14 cellular contexts compared by ENCODE assay signal in genomic region chr17:10118788-10119130, GRCh38.
DNase-seq lines count a peak whose midpoint lies in the region; ATAC-seq and TF ChIP-seq lines count a peak whose summit lies in the region.
"Had no signal": no experiment of that assay in that cellular context is flagged by ENCODE, and none has a peak within 500 bp of the region (broad histone marks: within the 10 kb centered on the region; RNA-seq: fewer than 3 reads in every experiment).

No MANE protein-coding gene starts in this region.

- peaks cover 71% of the 10 kb centered on the region for H3K4me1 Mint-ChIP-seq in activated CD4-positive, alpha-beta T cell treated with anti-CD3 and anti-CD28 coated beads, Interleukin-2, amount 10 ng/mL, durations not matched to agents 7 days and 5 days
- peaks cover 68% of the 10 kb centered on the region for H3K4me1 Mint-ChIP-seq in stimulated activated naive CD8-positive, alpha-beta T cell treated with anti-CD3 and anti-CD28 coated beads, Interleukin-15, amount 100 ng/mL, for 72 hours
- H3K4me1 Mint-ChIP-seq in activated T-helper 17 cell treated with anti-CD3 and anti-CD28 coated beads, Interleukin-2, amount 50 U/mL, for 72 hours, result peaks cover 8% of the 10 kb centered on the region

- no peak overlapping the region for H3K4me3 Mint-ChIP-seq in activated CD4-positive, alpha-beta T cell treated with anti-CD3 and anti-CD28 coated beads, Interleukin-2, amount 10 ng/mL, durations not matched to agents 7 days and 5 days
- no peak overlapping the region for H3K4me3 Mint-ChIP-seq in stimulated activated naive CD8-positive, alpha-beta T cell treated with anti-CD3 and anti-CD28 coated beads, Interleukin-15, amount 100 ng/mL, for 72 hours
- no peak overlapping the region for H3K4me3 Mint-ChIP-seq in activated T-helper 17 cell treated with anti-CD3 and anti-CD28 coated beads, Interleukin-2, amount 50 U/mL, for 72 hours

- CTCF ChIA-PET in activated CD4-positive, alpha-beta T cell treated with anti-CD3 and anti-CD28 coated beads, Interleukin-2, amount 10 ng/mL, durations not matched to agents 7 days and 5 days (lab: Charles Lee), result no interaction called here

- no peaks in the 10 kb centered on the region for H3K36me3 Mint-ChIP-seq in activated CD4-positive, alpha-beta T cell treated with anti-CD3 and anti-CD28 coated beads, Interleukin-2, amount 10 ng/mL, durations not matched to agents 7 days and 5 days (ENCODE audit: low read depth)
- no peaks in the 10 kb centered on the region for H3K36me3 Mint-ChIP-seq in activated T-helper 17 cell treated with anti-CD3 and anti-CD28 coated beads, Interleukin-2, amount 50 U/mL, for 72 hours (ENCODE audit: low read depth)

- POLR2A ChIA-PET in activated CD4-positive, alpha-beta T cell treated with anti-CD3 and anti-CD28 coated beads, Interleukin-2, amount 10 ng/mL, durations not matched to agents 7 days and 5 days (lab: Charles Lee), result no interaction called here

- no peak for ATAC-seq in stimulated activated naive CD8-positive, alpha-beta T cell treated with anti-CD3 and anti-CD28 coated beads, Interleukin-15, amount 100 ng/mL, for 72 hours
- no peak for ATAC-seq in activated T-helper 17 cell treated with anti-CD3 and anti-CD28 coated beads, Interleukin-2, amount 50 U/mL, for 72 hours (replicated peaks)
- no peak for ATAC-seq in aorta (ENCODE audit: low FRiP score)
- ATAC-seq: sciatic nerve had no signal

- H3K9me3 ChIP-seq in thyroid gland (no peaks in the 10 kb centered on the region), aorta (ENCODE audit: control insufficient read depth, low read length) (no peaks in the 10 kb centered on the region)
- H3K9me3 ChIP-seq: suprapubic skin had no signal

- 83 to 87% methylated on average over 5 of the region's 5 CpGs for WGBS in thyroid gland, 2 donors
- WGBS in aorta, 2 donors, result 89 to 92% methylated on average over 5 of the region's 5 CpGs

- H3K27me3 Mint-ChIP-seq in activated CD4-positive, alpha-beta T cell treated with anti-CD3 and anti-CD28 coated beads, Interleukin-2, amount 10 ng/mL, durations not matched to agents 7 days and 5 days, result peaks cover 4% of the 10 kb centered on the region
- H3K27me3 Mint-ChIP-seq in stimulated activated naive CD8-positive, alpha-beta T cell treated with anti-CD3 and anti-CD28 coated beads, Interleukin-15, amount 100 ng/mL, for 72 hours, result peaks cover 10% of the 10 kb centered on the region
- H3K27me3 Mint-ChIP-seq in activated T-helper 17 cell treated with anti-CD3 and anti-CD28 coated beads, Interleukin-2, amount 50 U/mL, for 72 hours, result peaks cover 31% of the 10 kb centered on the region

- H3K36me3 ChIP-seq in thyroid gland, result no peaks in the 10 kb centered on the region
- no peaks in the 10 kb centered on the region for H3K36me3 ChIP-seq in aorta (ENCODE audit: control insufficient read depth in 1 of 2, insufficient read depth in 2 of 2, low read length in 1 of 2)
- H3K36me3 ChIP-seq: suprapubic skin had no signal

- TF ChIP-seq POLR2A in thyroid gland (IDR thresholded peaks at IDR 0.05), result no peak

- H3K27ac ChIP-seq in thyroid gland, result no peak overlapping the region
- no peak overlapping the region for H3K27ac ChIP-seq in aorta (ENCODE audit: low read depth in 1 of 2, low read length in 2 of 2)
- H3K27ac ChIP-seq: 22Rv1 had no signal

- H3K4me1 ChIP-seq in thyroid gland (peaks cover 0 to 21% of the 10 kb centered on the region in 2 donors), aorta (ENCODE audit: control insufficient read depth in 1 of 2, insufficient read depth in 2 of 2, low read length in 2 of 2) (no peaks in the 10 kb centered on the region)

- H3K4me3 ChIP-seq in thyroid gland (replicated peaks in 1 of 3), result no peak overlapping the region
- H3K4me3 ChIP-seq in aorta (ENCODE audit: low read length in 2 of 2), result no peak overlapping the region
- H3K4me3 ChIP-seq: suprapubic skin had no signal

- no peaks in the 10 kb centered on the region for H3K9me3 Mint-ChIP-seq in activated CD4-positive, alpha-beta T cell treated with anti-CD3 and anti-CD28 coated beads, Interleukin-2, amount 10 ng/mL, durations not matched to agents 7 days and 5 days
- H3K9me3 Mint-ChIP-seq in stimulated activated naive CD8-positive, alpha-beta T cell treated with anti-CD3 and anti-CD28 coated beads, Interleukin-15, amount 100 ng/mL, for 72 hours, result no peaks in the 10 kb centered on the region
- no peaks in the 10 kb centered on the region for H3K9me3 Mint-ChIP-seq in activated T-helper 17 cell treated with anti-CD3 and anti-CD28 coated beads, Interleukin-2, amount 50 U/mL, for 72 hours

- H3K27me3 ChIP-seq in thyroid gland (no peaks in the 10 kb centered on the region), aorta (ENCODE audit: control insufficient read depth in 1 of 2, insufficient read depth in 2 of 2, low read length in 1 of 2) (no peaks in the 10 kb centered on the region)
- H3K27me3 ChIP-seq: suprapubic skin had no signal

- peak overlapping the region; percentile 74 for H3K27ac Mint-ChIP-seq in activated CD4-positive, alpha-beta T cell treated with anti-CD3 and anti-CD28 coated beads, Interleukin-2, amount 10 ng/mL, durations not matched to agents 7 days and 5 days
- H3K27ac Mint-ChIP-seq in stimulated activated naive CD8-positive, alpha-beta T cell treated with anti-CD3 and anti-CD28 coated beads, Interleukin-15, amount 100 ng/mL, for 72 hours, result peak overlapping the region; percentile 21 to 23
- no peak overlapping the region for H3K27ac Mint-ChIP-seq in activated T-helper 17 cell treated with anti-CD3 and anti-CD28 coated beads, Interleukin-2, amount 50 U/mL, for 72 hours

- DNase-seq in activated CD4-positive, alpha-beta T cell treated with anti-CD3 and anti-CD28 coated beads, Interleukin-2, amount 10 ng/mL, durations not matched to agents 7 days and 5 days, result no peak
- no peak for DNase-seq in activated CD4-positive, alpha-beta T cell treated with anti-CD3 and anti-CD28 coated beads for 1 hour
- peak; percentile 90 to 97 for DNase-seq in NCI-H524 (lab: John Stamatoyannopoulos, UW)
- peak; percentile 55 for DNase-seq in islet precursor cell
- DNase-seq in stimulated activated naive CD8-positive, alpha-beta T cell treated with anti-CD3 and anti-CD28 coated beads, Interleukin-15, amount 100 ng/mL, for 72 hours, result no peak
- DNase-seq in thyroid gland, result no peak
- DNase-seq in aorta, result no peak
- DNase-seq: activated CD4-positive, alpha-beta T cell treated with anti-CD3 and anti-CD28 coated beads, Interleukin-2, amount 50 U/mL, for 1 hour; foreskin melanocyte; NCI-H1092 had no signal

- no peak for TF ChIP-seq CTCF in thyroid gland (IDR thresholded peaks at IDR 0.05)

- intact Hi-C loops in thyroid gland (cut with DNase I), result no loop called here
- intact Hi-C loops in aorta (cut with DNase I), result no loop called here

Comparison
In these comparisons a context has a peak if more than half of its experiments do, and no peak if none do; other contexts are left out.
1. DNase-seq: peak in NCI-H524 (2 of 2) and islet precursor cell (single experiment); none in activated CD4-positive, alpha-beta T cell treated with anti-CD3 and anti-CD28 coated beads, Interleukin-2, amount 10 ng/mL, durations not matched to agents 7 days and 5 days (single experiment), activated CD4-positive, alpha-beta T cell treated with anti-CD3 and anti-CD28 coated beads for 1 hour (single experiment), stimulated activated naive CD8-positive, alpha-beta T cell treated with anti-CD3 and anti-CD28 coated beads, Interleukin-15, amount 100 ng/mL, for 72 hours (0 of 2), thyroid gland (0 of 2) and aorta (0 of 2).